ENCODE assay signal across 22 cellular contexts in the genomic region with DNA sequence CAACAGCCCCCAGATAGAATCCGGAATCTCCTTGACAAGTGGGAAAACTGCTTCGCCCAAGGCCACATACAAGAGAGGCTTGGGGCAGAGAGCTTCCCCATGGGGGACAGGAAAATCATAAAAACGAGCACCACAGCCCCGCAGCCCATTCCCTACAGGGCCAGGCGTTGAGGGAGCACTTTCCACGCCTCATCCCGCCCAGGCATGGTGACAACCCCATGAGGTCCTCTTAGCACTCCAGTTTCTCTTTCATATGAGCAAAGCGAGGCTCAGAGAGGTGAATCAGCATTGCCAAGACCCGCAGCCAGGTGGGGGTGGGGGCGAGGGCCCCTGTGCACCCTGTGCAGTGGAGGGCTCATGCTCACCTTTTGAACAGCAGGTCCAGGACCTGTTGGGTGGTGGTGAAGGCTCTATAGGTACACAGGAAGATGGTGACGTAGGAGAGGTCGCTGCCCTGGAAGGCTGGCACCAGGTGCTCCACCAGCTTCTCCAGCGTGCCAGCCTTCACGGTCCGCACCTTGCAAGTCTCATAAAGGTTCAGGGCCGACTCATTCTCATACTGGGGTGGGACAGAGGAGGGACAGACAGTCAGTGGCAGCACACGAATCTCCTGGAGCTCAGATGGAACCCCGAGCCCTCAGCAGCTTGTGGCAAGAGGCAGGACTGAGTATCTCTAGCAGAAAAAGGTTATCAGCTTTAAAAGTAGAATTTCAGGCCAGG. TPM values are rescaled to one million over a fixed set of nuclear protein-coding genes. Genes with fewer than 3 reads are reported as not detected.
DNase-seq lines count a peak whose midpoint lies in the region; ATAC-seq and TF ChIP-seq lines count a peak whose summit lies in the region.
"Had no signal": no experiment of that assay in that cellular context is flagged by ENCODE, and none has a peak within 500 bp of the region (broad histone marks: within the 10 kb centered on the region; RNA-seq: fewer than 3 reads in every experiment).

No MANE protein-coding gene starts in this region.

- CTCF ChIA-PET in activated CD8-positive, alpha-beta memory T cell treated with anti-CD3 and anti-CD28 coated beads, Interleukin-2, amount 10 ng/mL, durations not matched to agents 7 days and 5 days (lab: Charles Lee), result interaction anchor here (1.1 to 25.4 kb wide), 4 partner anchors 13 to 88 kb away, joined by 3 to 505 read pairs (median 4); no protein-coding TSS in a partner anchor
- CTCF ChIA-PET in CD4-positive, alpha-beta T cell (lab: Charles Lee), result interaction anchor here (1.0 kb wide), 1 partner anchor 34 kb away, joined by 7 read pairs; no protein-coding TSS in a partner anchor

- H3K27me3 ChIP-seq in CD4-positive, alpha-beta T cell (ENCODE audit: control insufficient read depth, insufficient read depth, low read length), result no peaks in the 10 kb centered on the region
- H3K27me3 ChIP-seq in ovary, result no peaks in the 10 kb centered on the region
- H3K27me3 ChIP-seq: esophagus squamous epithelium, gastroesophageal sphincter, Peyer's patch, uterus had no signal

- no peak overlapping the region for H3K4me3 Mint-ChIP-seq in activated CD8-positive, alpha-beta memory T cell treated with anti-CD3 and anti-CD28 coated beads, Interleukin-2, amount 10 ng/mL, durations not matched to agents 7 days and 5 days
- no peak overlapping the region for H3K4me3 Mint-ChIP-seq in CD4-positive, alpha-beta T cell
- H3K4me3 Mint-ChIP-seq in dendritic cell treated with granulocyte-macrophage colony-stimulating factor and Interleukin-4, amounts not matched to agents 40 ng/mL and 50 ng/mL, for 4 days, result no peak overlapping the region
- H3K4me3 Mint-ChIP-seq: T-helper 2 cell treated with Interferon-gamma antibody and Interleukin-4, amounts not matched to agents 5 μg/mL and 100 μg/mL, for 36 hours; WTC11 had no signal

- no peak overlapping the region for H3K4me3 ChIP-seq in ovary
- H3K4me3 ChIP-seq: A549, esophagus squamous epithelium, gastroesophageal sphincter, Peyer's patch, SK-N-MC, uterus had no signal

- 90 to 93% (median 92%) methylated on average over 18 of the region's 18 CpGs for WGBS in ovary, 3 donors

- no peak for ATAC-seq in activated CD8-positive, alpha-beta memory T cell treated with anti-CD3 and anti-CD28 coated beads, Interleukin-2, amount 10 ng/mL, durations not matched to agents 7 days and 5 days
- no peak for ATAC-seq in CD4-positive, alpha-beta T cell (ENCODE audit: poor library complexity)
- ATAC-seq in HG03039 (IDR thresholded peaks at IDR 0.05; ENCODE audit: unreplicated experiment) (no peak), HG03565 (IDR thresholded peaks at IDR 0.05; ENCODE audit: unreplicated experiment) (no peak), GM19395 (IDR thresholded peaks at IDR 0.05; ENCODE audit: unreplicated experiment) (no peak)
- ATAC-seq: A549, gastroesophageal sphincter, WTC11 had no signal

- H3K4me1 ChIP-seq in ovary (ENCODE audit: insufficient read depth), result peaks cover 15% of the 10 kb centered on the region

- POLR2A ChIA-PET in CD4-positive, alpha-beta T cell (lab: Charles Lee), result interaction anchor here (1.5 kb wide), 1 partner anchor 39 kb away, joined by 3 read pairs; no protein-coding TSS in a partner anchor

- intact Hi-C loops in CD4-positive, alpha-beta T cell (cut with DNase I, micrococcal nuclease), result no loop called here
- intact Hi-C loops in dendritic cell treated with granulocyte-macrophage colony-stimulating factor and Interleukin-4, amounts not matched to agents 40 ng/mL and 50 ng/mL, for 4 days (cut with micrococcal nuclease), result loop anchor here (2.0 kb wide), 1 partner anchor 29 kb away; no protein-coding TSS in a partner anchor
- intact Hi-C loops in ovary (cut with DNase I), result no loop called here

- H3K27me3 Mint-ChIP-seq in activated CD8-positive, alpha-beta memory T cell treated with anti-CD3 and anti-CD28 coated beads, Interleukin-2, amount 10 ng/mL, durations not matched to agents 7 days and 5 days, result no peaks in the 10 kb centered on the region
- H3K27me3 Mint-ChIP-seq in CD4-positive, alpha-beta T cell, result no peaks in the 10 kb centered on the region
- no peaks in the 10 kb centered on the region for H3K27me3 Mint-ChIP-seq in dendritic cell treated with granulocyte-macrophage colony-stimulating factor and Interleukin-4, amounts not matched to agents 40 ng/mL and 50 ng/mL, for 4 days

- peaks cover 24% of the 10 kb centered on the region for H3K36me3 Mint-ChIP-seq in activated CD8-positive, alpha-beta memory T cell treated with anti-CD3 and anti-CD28 coated beads, Interleukin-2, amount 10 ng/mL, durations not matched to agents 7 days and 5 days
- peaks cover 56% of the 10 kb centered on the region for H3K36me3 Mint-ChIP-seq in CD4-positive, alpha-beta T cell (ENCODE audit: low read depth)
- peaks cover 81% of the 10 kb centered on the region for H3K36me3 Mint-ChIP-seq in dendritic cell treated with granulocyte-macrophage colony-stimulating factor and Interleukin-4, amounts not matched to agents 40 ng/mL and 50 ng/mL, for 4 days (ENCODE audit: low read depth)

- H3K4me1 Mint-ChIP-seq in activated CD8-positive, alpha-beta memory T cell treated with anti-CD3 and anti-CD28 coated beads, Interleukin-2, amount 10 ng/mL, durations not matched to agents 7 days and 5 days, result peaks cover 29% of the 10 kb centered on the region
- peaks cover 20% of the 10 kb centered on the region for H3K4me1 Mint-ChIP-seq in CD4-positive, alpha-beta T cell (ENCODE audit: low read depth)
- H3K4me1 Mint-ChIP-seq in dendritic cell treated with granulocyte-macrophage colony-stimulating factor and Interleukin-4, amounts not matched to agents 40 ng/mL and 50 ng/mL, for 4 days (ENCODE audit: low read depth), result peaks cover 43% of the 10 kb centered on the region

- H3K9me3 Mint-ChIP-seq in activated CD8-positive, alpha-beta memory T cell treated with anti-CD3 and anti-CD28 coated beads, Interleukin-2, amount 10 ng/mL, durations not matched to agents 7 days and 5 days (ENCODE audit: low read depth), result no peaks in the 10 kb centered on the region
- H3K9me3 Mint-ChIP-seq in CD4-positive, alpha-beta T cell, result no peaks in the 10 kb centered on the region
- no peaks in the 10 kb centered on the region for H3K9me3 Mint-ChIP-seq in dendritic cell treated with granulocyte-macrophage colony-stimulating factor and Interleukin-4, amounts not matched to agents 40 ng/mL and 50 ng/mL, for 4 days
- H3K9me3 Mint-ChIP-seq: T-helper 2 cell treated with Interferon-gamma antibody and Interleukin-4, amounts not matched to agents 5 μg/mL and 100 μg/mL, for 36 hours; WTC11 had no signal

- no peaks in the 10 kb centered on the region for H3K36me3 ChIP-seq in ovary
- H3K36me3 ChIP-seq: uterus had no signal

- no peak for DNase-seq in activated CD8-positive, alpha-beta memory T cell treated with anti-CD3 and anti-CD28 coated beads, Interleukin-2, amount 10 ng/mL, durations not matched to agents 7 days and 5 days
- DNase-seq in activated CD8-positive, alpha-beta memory T cell treated with anti-CD3 and anti-CD28 coated beads for 24 hours, result no peak
- peak in 1 of 10 experiments; percentile 3 for DNase-seq in CD4-positive, alpha-beta T cell
- DNase-seq in ovary, result peak in 3 of 5 donors; percentile 12 to 23 (median 13)
- DNase-seq: effector memory CD4-positive, alpha-beta T cell; esophagus squamous epithelium; Kasumi-1; NCI-H1092 treated with DMSO at 0.1 percent for 48 hours; NCI-H2029 treated with DMSO at 0.1 percent for 48 hours; NCI-H446 treated with DMSO at 0.1 percent for 48 hours; stimulated activated CD4-positive, alpha-beta T cell treated with anti-CD3 and anti-CD28 coated beads, Interleukin-12 subunit alpha, Interleukin-12 subunit beta, amount 100 ng/mL, for 4 hours; uterus had no signal

- H3K9me3 ChIP-seq in CD4-positive, alpha-beta T cell (ENCODE audit: control insufficient read depth, low read length), result no peaks in the 10 kb centered on the region
- H3K9me3 ChIP-seq in ovary, result no peaks in the 10 kb centered on the region
- H3K9me3 ChIP-seq: A549, esophagus squamous epithelium, gastroesophageal sphincter, Peyer's patch, uterus had no signal

- peak overlapping the region; percentile 43 for H3K27ac Mint-ChIP-seq in activated CD8-positive, alpha-beta memory T cell treated with anti-CD3 and anti-CD28 coated beads, Interleukin-2, amount 10 ng/mL, durations not matched to agents 7 days and 5 days
- H3K27ac Mint-ChIP-seq in CD4-positive, alpha-beta T cell, result peak overlapping the region; percentile 30
- peak overlapping the region; percentile 99 for H3K27ac Mint-ChIP-seq in dendritic cell treated with granulocyte-macrophage colony-stimulating factor and Interleukin-4, amounts not matched to agents 40 ng/mL and 50 ng/mL, for 4 days
- H3K27ac Mint-ChIP-seq: T-helper 2 cell treated with Interferon-gamma antibody and Interleukin-4, amounts not matched to agents 5 μg/mL and 100 μg/mL, for 36 hours; WTC11 had no signal

- no peak for TF ChIP-seq CTCF in CD4-positive, alpha-beta T cell (IDR thresholded peaks at IDR 0.05)
- no peak for TF ChIP-seq CTCF in ovary (IDR thresholded peaks at IDR 0.05)

- TF ChIP-seq EP300 in ovary (IDR thresholded peaks at IDR 0.05), result no peak

- H3K27ac ChIP-seq in CD4-positive, alpha-beta T cell (ENCODE audit: low read depth, low read length), result no peak overlapping the region
- no peak overlapping the region for H3K27ac ChIP-seq in ovary
- H3K27ac ChIP-seq: A549, esophagus squamous epithelium, gastroesophageal sphincter, Peyer's patch, SK-N-MC, uterus had no signal

- TF ChIP-seq POLR2A in ovary (IDR thresholded peaks at IDR 0.05), result no peak

RNA-seq across cellular contexts. Expression of a gene that starts 10.9 kb away (rescaled TPM):
- total RNA-seq in activated CD8-positive, alpha-beta memory T cell treated with anti-CD3 and anti-CD28 coated beads, Interleukin-2, amount 10 ng/mL, durations not matched to agents 7 days and 5 days, result 100 to 1,000 TPM; 103 to 114 TPM
- 100 to 1,000 TPM; 166 to 168 TPM for total RNA-seq in CD4-positive, alpha-beta T cell
- total RNA-seq in ovary, result 100 to 1,000 TPM in 1 of 7 donors, 10 to 100 TPM in 6; 26.6 to 139 (median 48.8) TPM
- polyA plus RNA-seq in ovary, result 10 to 100 TPM; 26.2 to 55.4 TPM

RNA-seq across cellular contexts. Expression of a gene that starts 48.3 kb away (rescaled TPM):
- 1 to 10 TPM; 1.7 to 1.9 TPM for total RNA-seq in activated CD8-positive, alpha-beta memory T cell treated with anti-CD3 and anti-CD28 coated beads, Interleukin-2, amount 10 ng/mL, durations not matched to agents 7 days and 5 days
- total RNA-seq in CD4-positive, alpha-beta T cell, result under 1 TPM; 0.16 to 0.39 TPM
- total RNA-seq in ovary, result 10 to 100 TPM in 1 of 7 donors, 1 to 10 TPM in 6; 1.8 to 13.6 (median 2.9) TPM
- 1 to 10 TPM; 1.3 TPM for polyA plus RNA-seq in ovary

RNA-seq across cellular contexts. Expression of a gene that starts 53.6 kb away (rescaled TPM):
- 1 to 10 TPM; 3.9 to 5.7 TPM for total RNA-seq in activated CD8-positive, alpha-beta memory T cell treated with anti-CD3 and anti-CD28 coated beads, Interleukin-2, amount 10 ng/mL, durations not matched to agents 7 days and 5 days
- 1 to 10 TPM; 1.3 to 1.8 TPM for total RNA-seq in CD4-positive, alpha-beta T cell
- total RNA-seq in ovary, result 10 to 100 TPM; 11.0 to 43.3 (median 25.9) TPM
- polyA plus RNA-seq in ovary, result 10 to 100 TPM in 1 of 2 donors, 1 to 10 TPM in 1; 3.9 to 12.9 TPM

Comparison
In these comparisons a context has a peak if more than half of its experiments do, and no peak if none do; other contexts are left out.
1. DNase-seq: peak in ovary (3 of 5); none in activated CD8-positive, alpha-beta memory T cell treated with anti-CD3 and anti-CD28 coated beads, Interleukin-2, amount 10 ng/mL, durations not matched to agents 7 days and 5 days (single experiment) and activated CD8-positive, alpha-beta memory T cell treated with anti-CD3 and anti-CD28 coated beads for 24 hours (single experiment).
2. H3K27ac Mint-ChIP-seq: peak in every context shown above with its lines; median percentile 99 in dendritic cell treated with granulocyte-macrophage colony-stimulating factor and Interleukin-4, amounts not matched to agents 40 ng/mL and 50 ng/mL, for 4 days; 43 in activated CD8-positive, alpha-beta memory T cell treated with anti-CD3 and anti-CD28 coated beads, Interleukin-2, amount 10 ng/mL, durations not matched to agents 7 days and 5 days; 30 in CD4-positive, alpha-beta T cell.